In genomic region chr6:2378891-2379652, GRCh38 we compare ENCODE assay signal across 13 cellular contexts.
DNase-seq lines count a peak whose midpoint lies in the region; TF ChIP-seq lines count a peak whose summit lies in the region.
"Had no signal": no experiment of that assay in that cellular context is flagged by ENCODE, and none has a peak within 500 bp of the region (broad histone marks: within the 10 kb centered on the region; RNA-seq: fewer than 3 reads in every experiment).

No MANE protein-coding gene starts in this region.

- H3K4me3 ChIP-seq in mammary epithelial cell (replicated peaks in 1 of 3; ENCODE audit: insufficient read depth in 1 of 3, low read depth in 2 of 3, low read length in 3 of 3): no peak overlapping the region
- no peak overlapping the region for H3K4me3 ChIP-seq in mesenchymal stem cell (ENCODE audit: insufficient read depth in 1 of 2, low read depth in 1 of 2, low read length in 2 of 2)
- H3K4me3 ChIP-seq in H7 (ENCODE audit: insufficient read depth, low read depth, low read length): no peak overlapping the region
- H3K4me3 ChIP-seq: adrenal gland had no signal

- H4K20me1 ChIP-seq in mammary epithelial cell (ENCODE audit: insufficient read depth, low read length): no peaks in the 10 kb centered on the region

- in situ Hi-C loops in mammary epithelial cell (cut with MboI; ENCODE audit: low sequenced_read_pairs in 2 of 2): no loop called here

- H3K14ac ChIP-seq in mesenchymal stem cell (ENCODE audit: low read length in 2 of 2): no peak overlapping the region

- H2BK15ac ChIP-seq in mesenchymal stem cell (ENCODE audit: low read depth, poor library complexity, severe bottlenecking): no peak overlapping the region

- no peak overlapping the region for H3K23ac ChIP-seq in mesenchymal stem cell (ENCODE audit: low read length in 2 of 2)

- no peak overlapping the region for H4K8ac ChIP-seq in mesenchymal stem cell (ENCODE audit: low read length)

- intact Hi-C loops in mammary epithelial cell (cut with micrococcal nuclease): loop anchor here (5.0 kb wide), 1 partner anchor 253 kb away; no protein-coding TSS in a partner anchor
- intact Hi-C loops in posterior cingulate gyrus (cut with DNase I): no loop called here

- no peak overlapping the region for H3K18ac ChIP-seq in mesenchymal stem cell (ENCODE audit: low read depth in 1 of 2, low read length in 2 of 2)

- H3K27me3 ChIP-seq in mammary epithelial cell (ENCODE audit: insufficient read depth, low read length) (no peaks in the 10 kb centered on the region), mesenchymal stem cell (ENCODE audit: control insufficient read depth in 1 of 2, insufficient read depth in 1 of 2, low read length in 2 of 2) (no peaks in the 10 kb centered on the region), H7 (ENCODE audit: control insufficient read depth, insufficient read depth, low read length) (no peaks in the 10 kb centered on the region)
- H3K27me3 ChIP-seq: adrenal gland had no signal

- no peaks in the 10 kb centered on the region for H3K79me1 ChIP-seq in mesenchymal stem cell (replicated peaks; ENCODE audit: low read length, poor library complexity, severe bottlenecking)

- H3K79me2 ChIP-seq in mammary epithelial cell (ENCODE audit: insufficient read depth, low read length): no peaks in the 10 kb centered on the region

- no peak overlapping the region for H2BK5ac ChIP-seq in mesenchymal stem cell (ENCODE audit: low read depth, low read length, poor library complexity, severe bottlenecking)

- CTCF ChIA-PET in mammary epithelial cell (lab: Charles Lee; ENCODE audit: low non-redundant PET): interaction anchor here (0.7 kb wide), 1 partner anchor 53 kb away, joined by 21 read pairs; no protein-coding TSS in a partner anchor

- no peak overlapping the region for H2AFZ ChIP-seq in mammary epithelial cell (ENCODE audit: low read depth, low read length)
- no peak overlapping the region for H2AFZ ChIP-seq in mesenchymal stem cell (ENCODE audit: low read depth, low read length)

- no peak overlapping the region for H3K9ac ChIP-seq in mammary epithelial cell (ENCODE audit: insufficient read depth, low read length)
- H3K9ac ChIP-seq in mesenchymal stem cell (ENCODE audit: low read length): no peak overlapping the region

- no peak overlapping the region for H2BK120ac ChIP-seq in mesenchymal stem cell (ENCODE audit: low read depth, low read length)

- H3K4me2 ChIP-seq in mammary epithelial cell (ENCODE audit: insufficient read depth, low read depth, low read length) (peak overlapping the region; percentile 62), mesenchymal stem cell (ENCODE audit: low read length, poor library complexity, severe bottlenecking) (no peak overlapping the region)

- H3K4ac ChIP-seq in mesenchymal stem cell (ENCODE audit: low read depth in 1 of 2, low read length in 2 of 2): no peak overlapping the region

- H3K36me3 ChIP-seq in mammary epithelial cell (ENCODE audit: insufficient read depth, low read length) (no peaks in the 10 kb centered on the region), mesenchymal stem cell (ENCODE audit: control insufficient read depth in 1 of 2, insufficient read depth in 2 of 2, low read depth in 1 of 2, low read length in 2 of 2) (no peaks in the 10 kb centered on the region), H7 (replicated peaks; ENCODE audit: control insufficient read depth, insufficient read depth, low read length) (no peaks in the 10 kb centered on the region)
- H3K36me3 ChIP-seq: adrenal gland had no signal

- dilution Hi-C loops in mammary epithelial cell (cut with HindIII; ENCODE audit: low sequenced_read_pairs): no loop called here

- TF ChIP-seq CTCF in mammary epithelial cell (conservative IDR thresholded peaks at IDR 0.05 in 1 of 2, IDR thresholded peaks at IDR 0.05 in 1 of 2; ENCODE audit: extremely low read depth in 1 of 2, insufficient read depth in 1 of 2, low read depth in 1 of 2, low read length in 2 of 2): no peak

- no peaks in the 10 kb centered on the region for H3K9me3 ChIP-seq in mammary epithelial cell (replicated peaks; ENCODE audit: insufficient read depth, low read length)
- H3K9me3 ChIP-seq in mesenchymal stem cell (ENCODE audit: control insufficient read depth, low read length): no peaks in the 10 kb centered on the region
- H3K9me3 ChIP-seq: adrenal gland had no signal

- H2AK5ac ChIP-seq in mesenchymal stem cell (ENCODE audit: low read length, severe bottlenecking): no peak overlapping the region

- 16% methylated on average over 9 of the region's 9 CpGs for WGBS in mammary epithelial cell (ENCODE audit: low coverage, missing lambda C conversion rate)
- 50% methylated on average over 2 of the region's 9 CpGs for WGBS in mesenchymal stem cell

- no TSS peak for BruUV-seq in mammary epithelial cell (replicated peaks; lab: Mats Ljungman, UMichigan)

- no peak overlapping the region for H4K91ac ChIP-seq in mesenchymal stem cell (ENCODE audit: low read length)

- H3K4me1 ChIP-seq in mammary epithelial cell (ENCODE audit: insufficient read depth, low read length): peaks cover 25% of the 10 kb centered on the region
- H3K4me1 ChIP-seq in mesenchymal stem cell (ENCODE audit: control insufficient read depth, insufficient read depth, low read depth, low read length): peaks cover 5% of the 10 kb centered on the region
- H3K4me1 ChIP-seq: adrenal gland had no signal

- no peak overlapping the region for H2BK12ac ChIP-seq in mesenchymal stem cell (ENCODE audit: low read length in 2 of 2)

- H3K27ac ChIP-seq in mammary epithelial cell (ENCODE audit: insufficient read depth, low read depth, low read length): peak overlapping the region; percentile 20
- H3K27ac ChIP-seq in mesenchymal stem cell (ENCODE audit: low read length, poor library complexity, severe bottlenecking): no peak overlapping the region
- H3K27ac ChIP-seq: adrenal gland had no signal

- peak; percentile 16 for DNase-seq in activated CD4-positive, alpha-beta T cell treated with anti-CD3 and anti-CD28 coated beads for 48 hours
- no peak for DNase-seq in activated CD4-positive, alpha-beta T cell treated with anti-CD3 and anti-CD28 coated beads for 1 hour
- DNase-seq in HT1080 (ENCODE audit: low read depth) (peak; percentile 81), mammary epithelial cell (peak; percentile 85), mesenchymal stem cell (peak; percentile 60), H7 (no peak), posterior cingulate gyrus (no peak)
- no peak for DNase-seq in stimulated activated CD8-positive, alpha-beta memory T cell treated with anti-CD3 and anti-CD28 coated beads, Interleukin-4, amount 100 ng/mL, for 48 hours
- DNase-seq: adrenal gland, endodermal cell, GDM1, kidney, NCI-H524 had no signal

Comparison
In these comparisons a context has a peak if more than half of its experiments do, and no peak if none do; other contexts are left out.
1. DNase-seq: peak in activated CD4-positive, alpha-beta T cell treated with anti-CD3 and anti-CD28 coated beads for 48 hours (single experiment), HT1080 (single experiment), mammary epithelial cell (single experiment) and mesenchymal stem cell (single experiment); none in activated CD4-positive, alpha-beta T cell treated with anti-CD3 and anti-CD28 coated beads for 1 hour (single experiment), stimulated activated CD8-positive, alpha-beta memory T cell treated with anti-CD3 and anti-CD28 coated beads, Interleukin-4, amount 100 ng/mL, for 48 hours (single experiment), H7 (single experiment) and posterior cingulate gyrus (0 of 10).